Comparison of ENCODE assay signal across 15 cellular contexts in the genomic region with DNA sequence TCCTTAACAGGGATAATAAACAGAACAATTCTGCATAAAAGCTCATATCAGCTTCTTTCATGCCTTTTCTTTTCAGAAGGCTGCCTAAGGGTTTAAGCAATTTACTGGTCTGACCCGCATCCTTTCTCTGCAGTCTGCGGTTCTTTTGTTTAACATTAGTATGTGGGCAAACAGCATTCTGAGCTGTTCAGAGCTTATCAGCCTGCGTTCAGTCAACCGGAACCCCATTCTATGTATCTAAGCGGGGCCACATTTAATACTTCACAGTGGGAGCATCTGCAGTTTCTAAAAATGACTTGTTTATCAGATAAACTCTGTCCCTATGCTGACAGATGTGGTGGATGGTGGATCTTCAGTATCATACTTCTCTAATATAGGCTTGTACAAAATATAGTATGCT.
DNase-seq lines count a peak whose midpoint lies in the region; ATAC-seq lines count a peak whose summit lies in the region.
"Had no signal": no experiment of that assay in that cellular context is flagged by ENCODE, and none has a peak within 500 bp of the region (broad histone marks: within the 10 kb centered on the region; RNA-seq: fewer than 3 reads in every experiment).

No MANE protein-coding gene starts in this region.

- H3K9ac ChIP-seq in iPS-18a (ENCODE audit: low read length), result peak overlapping the region; percentile 60

- DNase-seq in COLO668 (lab: John Stamatoyannopoulos, UW; ENCODE audit: unreplicated experiment), result peak; percentile 45
- peak; percentile 49 for DNase-seq in Jurkat, Clone E6-1 (ENCODE audit: low read depth, low spot score)
- peak; percentile 66 for DNase-seq in OCI-M1 (lab: John Stamatoyannopoulos, UW)
- DNase-seq in EL, result no peak
- no peak for DNase-seq in ecto neural progenitor cell (ENCODE audit: low spot score)
- DNase-seq: activated effector memory CD4-positive, alpha-beta T cell treated with Interleukin-2 at 50 U/mL for 16 hours; DMS79 treated with DMSO at 0.1 percent for 48 hours; H7; NCI-H187 treated with DMSO at 0.1 percent for 48 hours; occipital lobe; SJCRH30; upper lobe of right lung had no signal

- ATAC-seq in HG03196 (IDR thresholded peaks at IDR 0.05; ENCODE audit: unreplicated experiment) (no peak), HG02588 (IDR thresholded peaks at IDR 0.05; ENCODE audit: unreplicated experiment) (no peak)
- ATAC-seq: upper lobe of right lung had no signal

- no peak overlapping the region for H3K4me3 ChIP-seq in Jurkat, Clone E6-1 (ENCODE audit: low read length)
- peak overlapping the region; percentile 26 for H3K4me3 ChIP-seq in iPS-18a (ENCODE audit: low read length)
- H3K4me3 ChIP-seq: SJCRH30, upper lobe of right lung had no signal

- H3K27ac ChIP-seq in iPS-18a (ENCODE audit: low read length), result peak overlapping the region; percentile 14
- H3K27ac ChIP-seq: SJCRH30, upper lobe of right lung had no signal

- H3K36me3 ChIP-seq in iPS-18a (ENCODE audit: control insufficient read depth, low read depth, low read length), result no peaks in the 10 kb centered on the region
- H3K36me3 ChIP-seq: SJCRH30, upper lobe of right lung had no signal

- peaks cover 98% of the 10 kb centered on the region for H3K4me1 ChIP-seq in iPS-18a (ENCODE audit: control insufficient read depth, low read depth, low read length)
- H3K4me1 ChIP-seq: SJCRH30, upper lobe of right lung had no signal

- H3K27me3 ChIP-seq in iPS-18a (ENCODE audit: control insufficient read depth, insufficient read depth, low read length), result no peaks in the 10 kb centered on the region
- H3K27me3 ChIP-seq: upper lobe of right lung had no signal

- no peaks in the 10 kb centered on the region for H3K9me3 ChIP-seq in iPS-18a (ENCODE audit: control insufficient read depth, low read depth, low read length)
- H3K9me3 ChIP-seq: SJCRH30, upper lobe of right lung had no signal

Comparison
In these comparisons a context has a peak if more than half of its experiments do, and no peak if none do; other contexts are left out.
1. DNase-seq: peak in COLO668 (single experiment), Jurkat, Clone E6-1 (single experiment) and OCI-M1 (single experiment); none in EL (single experiment) and ecto neural progenitor cell (single experiment).